ENCODE assay signal across 1 cellular context in genomic region chr2:153940511-153940910, GRCh38.
TF ChIP-seq lines count a peak whose summit lies in the region.

No MANE protein-coding gene starts in this region.

TF ChIP-seq in GM23338, 12 proteins besides CTCF, POLR2A, EP300 and RAD21 (continued from another document):
- TF ChIP-seq ZNF462 (CRISPR knock-in tag; IDR thresholded peaks at IDR 0.05) (no peak), STAT1 (IDR thresholded peaks at IDR 0.05; ENCODE audit: unreplicated experiment) (no peak), ZNF114 (CRISPR knock-in tag; IDR thresholded peaks at IDR 0.05) (no peak), CREB1 (CRISPR knock-in tag; IDR thresholded peaks at IDR 0.05; ENCODE audit: low read depth) (no peak), ZNF331 (CRISPR knock-in tag; IDR thresholded peaks at IDR 0.05; ENCODE audit: low read depth) (no peak), EZH2 (IDR thresholded peaks at IDR 0.05; ENCODE audit: low read depth, unreplicated experiment) (no peak), EZH2phosphoT487 (IDR thresholded peaks at IDR 0.05; ENCODE audit: unreplicated experiment) (no peak), ETS1 (IDR thresholded peaks at IDR 0.05) (no peak), REST (IDR thresholded peaks at IDR 0.05; ENCODE audit: unreplicated experiment) (no peak)
TF ChIP-seq in GM23338: peak in this region for 0.
